ENCODE assay signal across 26 cellular contexts in genomic region chr21:20572582-20572981, GRCh38.
"Had no signal": no experiment of that assay in that cellular context is flagged by ENCODE, and none has a peak within 500 bp of the region (broad histone marks: within the 10 kb centered on the region; RNA-seq: fewer than 3 reads in every experiment).

No MANE protein-coding gene starts in this region.

- H3K27me3 ChIP-seq: colonic mucosa, esophagus squamous epithelium, gastrocnemius medialis, heart right ventricle, left lung had no signal

- H3K4me3 ChIP-seq: colonic mucosa, esophagus squamous epithelium, gastrocnemius medialis, heart right ventricle, left lung, lower lobe of right lung, mucosa of descending colon had no signal

- H3K9me3 ChIP-seq: colonic mucosa, esophagus squamous epithelium, gastrocnemius medialis, left lung, lower lobe of right lung, mucosa of descending colon had no signal

- ATAC-seq: effector memory CD8-positive, alpha-beta T cell; esophagus mucosa; gastrocnemius medialis; heart right ventricle; left cardiac atrium; left lung; left ventricle myocardium superior; lower lobe of right lung; mucosa of descending colon had no signal

- DNase-seq: colonic mucosa; cortex of kidney; effector CD8-positive, alpha-beta T cell; effector memory CD8-positive, alpha-beta T cell; endodermal cell; erythroblast; esophagus squamous epithelium; foreskin fibroblast; foreskin melanocyte; gastrocnemius medialis; glutamatergic neuron; head of caudate nucleus; heart right ventricle; hippocampal formation; left cardiac atrium; left lung; left ventricle myocardium superior; lower lobe of right lung; mesenchymal stem cell; mucosa of descending colon; naive B cell had no signal

- FAIRE-seq: endometrium, islet of Langerhans, keratinocyte had no signal

- H3K27ac ChIP-seq: colonic mucosa, epithelial cell of prostate, esophagus squamous epithelium, gastrocnemius medialis, heart right ventricle, left lung, lower lobe of right lung had no signal

- H3K36me3 ChIP-seq: colonic mucosa, esophagus squamous epithelium, gastrocnemius medialis, heart right ventricle, left lung, lower lobe of right lung had no signal

- H3K4me1 ChIP-seq: colonic mucosa, esophagus squamous epithelium, gastrocnemius medialis, heart right ventricle, left lung, lower lobe of right lung had no signal
